In genomic region chr12:4355843-4356327, GRCh38 we compare ENCODE assay signal across 8 cellular contexts. TPM values are rescaled to one million over a fixed set of nuclear protein-coding genes. Genes with fewer than 3 reads are reported as not detected.
A peak's percentile ranks its signal among the peaks of the same experiment; 100 is the strongest.
DNase-seq lines count a peak whose midpoint lies in the region; FAIRE-seq and TF ChIP-seq lines count a peak whose summit lies in the region.

No MANE protein-coding gene starts in this region.

- TF ChIP-seq POLR2A in sigmoid colon (IDR thresholded peaks at IDR 0.05): no peak

- FAIRE-seq in keratinocyte (lab: Jason Lieb, UNC): peak; percentile 69

- H2AFZ ChIP-seq in OCI-LY3 (ENCODE audit: low read depth, low read length) (no peak overlapping the region), keratinocyte (ENCODE audit: control insufficient read depth, low read length) (no peak overlapping the region)

- intact Hi-C loops in activated naive CD4-positive, alpha-beta T cell treated with anti-CD3 and anti-CD28 coated beads for 36 hours (cut with micrococcal nuclease): loop anchor here (5.0 to 10.0 kb wide), 2 partner anchors 61 to 289 kb away; partner anchors contain the start of genes AKAP3 and NDUFA9
- intact Hi-C loops in sigmoid colon (cut with DNase I): loop anchor here (2.0 kb wide), 1 partner anchor 171 kb away; no protein-coding TSS in a partner anchor

- H4K20me1 ChIP-seq in OCI-LY3 (ENCODE audit: insufficient read depth, low read length) (no peaks in the 10 kb centered on the region), keratinocyte (ENCODE audit: control insufficient read depth, extremely low read depth, insufficient read depth, low read length) (no peaks in the 10 kb centered on the region)

- H3K9ac ChIP-seq in OCI-LY3 (ENCODE audit: low read length) (no peak overlapping the region), keratinocyte (ENCODE audit: control insufficient read depth, extremely low read depth, insufficient read depth, low read length) (no peak overlapping the region)

- H3K9me3 ChIP-seq in OCI-LY3 (ENCODE audit: insufficient read depth, low read length): no peaks in the 10 kb centered on the region
- H3K9me3 ChIP-seq in keratinocyte (ENCODE audit: control insufficient read depth, low read depth, low read length): no peaks in the 10 kb centered on the region
- no peaks in the 10 kb centered on the region for H3K9me3 ChIP-seq in sigmoid colon

- H3K4me1 ChIP-seq in OCI-LY3 (ENCODE audit: low read length): no peaks in the 10 kb centered on the region
- no peaks in the 10 kb centered on the region for H3K4me1 ChIP-seq in keratinocyte (ENCODE audit: control insufficient read depth, extremely low read depth, insufficient read depth, low read length)
- no peaks in the 10 kb centered on the region for H3K4me1 ChIP-seq in sigmoid colon

- DNase-seq in SKM-1 treated with dmso at 0.1 percent for 144 hours (lab: John Stamatoyannopoulos, UW; ENCODE audit: unreplicated experiment): peak; percentile 0
- DNase-seq in SKM-1 (lab: John Stamatoyannopoulos, UW; ENCODE audit: unreplicated experiment): no peak
- DNase-seq in activated naive CD4-positive, alpha-beta T cell treated with anti-CD3 and anti-CD28 coated beads for 36 hours: peak; percentile 85
- DNase-seq in keratinocyte (ENCODE audit: low read depth, low spot score): peak; percentile 35
- no peak for DNase-seq in type B pancreatic cell (ENCODE audit: extremely low spot score, unreplicated experiment)
- no peak for DNase-seq in SHP77 treated with DMSO at 0.1 percent for 48 hours (lab: John Stamatoyannopoulos, UW)
- DNase-seq in sigmoid colon: no peak

- H3K27me3 ChIP-seq in OCI-LY3 (ENCODE audit: low read depth, low read length): no peaks in the 10 kb centered on the region
- no peaks in the 10 kb centered on the region for H3K27me3 ChIP-seq in keratinocyte (ENCODE audit: control insufficient read depth, extremely low read depth, insufficient read depth, low read length)
- H3K27me3 ChIP-seq in sigmoid colon: no peaks in the 10 kb centered on the region

- H3K27ac Mint-ChIP-seq in activated naive CD4-positive, alpha-beta T cell treated with anti-CD3 and anti-CD28 coated beads for 36 hours: peak overlapping the region; percentile 46
- H3K27ac Mint-ChIP-seq in type B pancreatic cell: no peak overlapping the region

- CTCF ChIA-PET in activated naive CD4-positive, alpha-beta T cell treated with anti-CD3 and anti-CD28 coated beads for 36 hours (lab: Charles Lee): interaction anchor here (0.5 kb wide), 1 partner anchor 470 kb away, joined by 6 read pairs; no protein-coding TSS in a partner anchor

- TF ChIP-seq CTCF in OCI-LY3 (IDR thresholded peaks at IDR 0.05; ENCODE audit: low read depth, low read length) (peak; percentile 63), keratinocyte (optimal IDR thresholded peaks at IDR 0.05 in 1 of 3, IDR thresholded peaks at IDR 0.05 in 1 of 3, conservative IDR thresholded peaks at IDR 0.05 in 1 of 3; ENCODE audit: extremely low read depth in 1 of 3, insufficient read depth in 2 of 3, low read length in 3 of 3) (peak; percentile 68 to 79 (median 70)), type B pancreatic cell (conservative IDR thresholded peaks at IDR 0.05) (peak; percentile 68), sigmoid colon (IDR thresholded peaks at IDR 0.05) (peak in 2 of 4 experiments; percentile 9 to 41)

- H3K4me3 ChIP-seq in OCI-LY3 (ENCODE audit: low read length): no peak overlapping the region
- no peak overlapping the region for H3K4me3 ChIP-seq in keratinocyte (ENCODE audit: control insufficient read depth in 2 of 3, extremely low read depth in 1 of 3, insufficient read depth in 2 of 3, low read depth in 1 of 3, low read length in 3 of 3)
- H3K4me3 ChIP-seq in sigmoid colon: no peak overlapping the region

- peaks cover 8% of the 10 kb centered on the region for H3K36me3 Mint-ChIP-seq in activated naive CD4-positive, alpha-beta T cell treated with anti-CD3 and anti-CD28 coated beads for 36 hours (ENCODE audit: low read depth)
- peaks cover 25% of the 10 kb centered on the region for H3K36me3 Mint-ChIP-seq in type B pancreatic cell

- no peaks in the 10 kb centered on the region for H3K9me3 Mint-ChIP-seq in activated naive CD4-positive, alpha-beta T cell treated with anti-CD3 and anti-CD28 coated beads for 36 hours
- no peaks in the 10 kb centered on the region for H3K9me3 Mint-ChIP-seq in type B pancreatic cell

- H3K4me1 Mint-ChIP-seq in activated naive CD4-positive, alpha-beta T cell treated with anti-CD3 and anti-CD28 coated beads for 36 hours (ENCODE audit: low read depth): no peaks in the 10 kb centered on the region
- H3K4me1 Mint-ChIP-seq in type B pancreatic cell (ENCODE audit: unreplicated experiment): no peaks in the 10 kb centered on the region

- dilution Hi-C loops in keratinocyte (cut with MboI; ENCODE audit: extremely low pct_ligation_motif_present, low sequenced_read_pairs): no loop called here

- 82 to 90% methylated on average over 1 of the region's 1 CpG for WGBS in sigmoid colon, 2 donors

- TF ChIP-seq EP300 in sigmoid colon (IDR thresholded peaks at IDR 0.05): no peak

- H3K79me2 ChIP-seq in OCI-LY3 (ENCODE audit: low read length) (no peaks in the 10 kb centered on the region), keratinocyte (ENCODE audit: control insufficient read depth, insufficient read depth, low read length) (no peaks in the 10 kb centered on the region)

- H3K27ac ChIP-seq in OCI-LY3 (ENCODE audit: low read length) (no peak overlapping the region), keratinocyte (ENCODE audit: control insufficient read depth, insufficient read depth, low read length) (no peak overlapping the region), sigmoid colon (no peak overlapping the region)

- H3K36me3 ChIP-seq in OCI-LY3 (replicated peaks; ENCODE audit: low read depth, low read length) (peaks cover 12% of the 10 kb centered on the region), keratinocyte (ENCODE audit: control insufficient read depth in 2 of 2, extremely low read depth in 1 of 2, insufficient read depth in 2 of 2, low read length in 2 of 2) (peaks cover 8 to 9% of the 10 kb centered on the region in 2 experiments), sigmoid colon (peaks cover 0 to 27% (median 4%) of the 10 kb centered on the region in 4 donors)

- H3K4me3 Mint-ChIP-seq in activated naive CD4-positive, alpha-beta T cell treated with anti-CD3 and anti-CD28 coated beads for 36 hours: no peak overlapping the region
- no peak overlapping the region for H3K4me3 Mint-ChIP-seq in type B pancreatic cell

- no peaks in the 10 kb centered on the region for H3K27me3 Mint-ChIP-seq in activated naive CD4-positive, alpha-beta T cell treated with anti-CD3 and anti-CD28 coated beads for 36 hours (ENCODE audit: low read depth)
- peaks cover under 1% of the 10 kb centered on the region for H3K27me3 Mint-ChIP-seq in type B pancreatic cell

- H3K9me1 ChIP-seq in keratinocyte (ENCODE audit: control insufficient read depth, extremely low read depth, insufficient read depth, low read length): no peaks in the 10 kb centered on the region

- H3K4me2 ChIP-seq in OCI-LY3 (ENCODE audit: low read length) (no peak overlapping the region), keratinocyte (ENCODE audit: control insufficient read depth, extremely low read depth, insufficient read depth, low read depth, low read length) (no peak overlapping the region)

RNA-seq across cellular contexts. Expression of gene FGF23, which starts 23.6 kb away (rescaled TPM):
- total RNA-seq in activated naive CD4-positive, alpha-beta T cell treated with anti-CD3 and anti-CD28 coated beads for 36 hours: not detected
- polyA plus RNA-seq in keratinocyte: not detected in 3 replicates
- not detected for polyA plus RNA-seq in keratinocyte (2011; ENCODE audit: low read depth)
- not detected in 2 replicates for polyA plus RNA-seq in keratinocyte (2011; cell fraction: cytosol; rRNA removed)
- polyA plus RNA-seq in keratinocyte (2011; cell fraction: nucleus; rRNA removed): not detected in 2 replicates
- polyA plus RNA-seq in keratinocyte (2012; ENCODE audit: low replicate concordance): 0.10 TPM in 1 of 2 replicates, not detected in the other
- polyA minus RNA-seq in keratinocyte: not detected in 3 replicates
- polyA minus RNA-seq in keratinocyte (2011; cell fraction: cytosol; rRNA and poly(A)+ RNA removed): not detected
- polyA minus RNA-seq in keratinocyte (2011; cell fraction: nucleus; rRNA and poly(A)+ RNA removed): not detected in 2 replicates
- total RNA-seq in type B pancreatic cell (ENCODE audit: low replicate concordance): 0.10 TPM in 1 of 2 replicates, not detected in the other
- total RNA-seq in sigmoid colon: not detected
- polyA plus RNA-seq in sigmoid colon: not detected

RNA-seq across cellular contexts. Expression of gene TIGAR, which starts 34.9 kb away (rescaled TPM):
- 10 to 100 TPM; 10.3 to 12.8 TPM for total RNA-seq in activated naive CD4-positive, alpha-beta T cell treated with anti-CD3 and anti-CD28 coated beads for 36 hours
- polyA plus RNA-seq in keratinocyte (15.3 to 37.3 TPM (median 28.0 TPM) in 3 replicates), sigmoid colon (10 to 100 TPM in 1 of 3 donors, 1 to 10 TPM in 2; 7.1 to 14.6 (median 7.8) TPM)
- polyA plus RNA-seq in keratinocyte (2011; ENCODE audit: low read depth): 85.8 TPM
- 27.2 and 45.2 TPM in 2 replicates for polyA plus RNA-seq in keratinocyte (2011; cell fraction: cytosol; rRNA removed)
- 20.1 and 49.6 TPM in 2 replicates for polyA plus RNA-seq in keratinocyte (2011; cell fraction: nucleus; rRNA removed)
- polyA plus RNA-seq in keratinocyte (2012; ENCODE audit: low replicate concordance): 24.3 and 45.5 TPM in 2 replicates
- polyA minus RNA-seq in keratinocyte: 1.7 to 11.6 TPM (median 6.8 TPM) in 3 replicates
- 8.2 TPM for polyA minus RNA-seq in keratinocyte (2011; cell fraction: cytosol; rRNA and poly(A)+ RNA removed)
- polyA minus RNA-seq in keratinocyte (2011; cell fraction: nucleus; rRNA and poly(A)+ RNA removed): 10.8 and 21.5 TPM in 2 replicates
- total RNA-seq in type B pancreatic cell (ENCODE audit: low replicate concordance) (17.2 and 51.5 TPM in 2 replicates), sigmoid colon (1 to 10 TPM; 4.4 to 6.0 (median 5.2) TPM)

Comparison
In these comparisons a context has a peak if more than half of its experiments do, and no peak if none do; other contexts are left out.
1. DNase-seq: peak in SKM-1 treated with dmso at 0.1 percent for 144 hours (single experiment), activated naive CD4-positive, alpha-beta T cell treated with anti-CD3 and anti-CD28 coated beads for 36 hours (single experiment) and keratinocyte (single experiment); none in SKM-1 (single experiment), type B pancreatic cell (single experiment), SHP77 treated with DMSO at 0.1 percent for 48 hours (single experiment) and sigmoid colon (single experiment).